Comparison of ENCODE assay signal across 1 cellular context in the genomic region with DNA sequence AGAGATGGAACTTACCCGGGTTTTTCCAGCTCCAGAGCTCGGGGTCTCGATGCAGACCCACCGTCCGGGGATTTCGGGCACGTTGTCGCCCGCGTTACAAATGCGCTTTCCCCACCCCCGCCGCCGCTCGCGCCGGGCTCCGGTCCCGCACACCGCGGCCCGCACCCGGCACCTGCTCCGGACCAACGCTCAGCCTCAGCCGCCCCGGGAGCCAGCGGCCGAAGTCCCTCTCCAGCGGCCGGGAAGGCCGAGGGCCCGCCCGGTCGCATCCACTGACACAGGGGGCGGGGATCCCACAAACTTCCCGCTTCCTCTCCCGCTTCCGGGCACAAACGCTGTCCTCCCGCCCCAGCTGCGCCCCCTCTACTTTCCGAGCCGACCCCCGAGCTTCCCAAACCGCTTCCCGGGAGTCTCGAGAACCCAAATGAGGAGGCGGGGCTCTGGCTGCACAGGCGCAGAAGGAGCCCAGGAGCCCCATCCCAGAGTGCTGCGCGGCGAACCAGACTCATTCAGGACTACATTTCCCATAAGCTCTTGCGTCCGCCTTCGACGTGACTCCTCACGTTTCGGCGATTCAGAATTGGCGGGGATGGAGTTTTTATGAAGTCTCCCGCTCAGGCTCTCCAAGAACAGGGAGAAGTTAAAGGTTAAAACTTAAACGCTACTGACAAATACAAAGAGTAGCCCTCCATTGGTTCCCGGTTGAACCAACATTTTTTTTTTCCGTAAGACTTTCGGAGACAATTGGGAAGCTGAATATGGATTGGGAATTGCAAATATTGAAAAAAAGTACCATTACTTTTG.
A peak's percentile ranks its signal among the peaks of the same experiment; 100 is the strongest.
TF ChIP-seq lines count a peak whose summit lies in the region.

A gene (minus strand): TSS at position 442 of the 804 bp plus-strand sequence. CDS start 2,553 bp downstream, outside the sequence.

TF ChIP-seq in HepG2, 621 proteins besides CTCF, POLR2A, EP300 and RAD21 (continued from another document and continues in another):
- TF ChIP-seq, protein P1, sequence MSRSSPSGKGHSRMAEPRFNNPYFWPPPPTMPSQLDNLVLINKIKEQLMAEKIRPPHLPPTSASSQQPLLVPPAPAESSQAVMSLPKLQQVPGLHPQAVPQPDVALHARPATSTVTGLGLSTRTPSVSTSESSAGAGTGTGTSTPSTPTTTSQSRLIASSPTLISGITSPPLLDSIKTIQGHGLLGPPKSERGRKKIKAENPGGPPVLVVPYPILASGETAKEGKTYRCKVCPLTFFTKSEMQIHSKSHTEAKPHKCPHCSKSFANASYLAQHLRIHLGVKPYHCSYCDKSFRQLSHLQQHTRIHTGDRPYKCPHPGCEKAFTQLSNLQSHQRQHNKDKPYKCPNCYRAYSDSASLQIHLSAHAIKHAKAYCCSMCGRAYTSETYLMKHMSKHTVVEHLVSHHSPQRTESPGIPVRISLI (CRISPR knock-in tag; IDR thresholded peaks at IDR 0.05; ENCODE audit: borderline replicate concordance): peak; percentile 9; the same call in 1 of the 2 replicates
- TF ChIP-seq, protein P2, sequence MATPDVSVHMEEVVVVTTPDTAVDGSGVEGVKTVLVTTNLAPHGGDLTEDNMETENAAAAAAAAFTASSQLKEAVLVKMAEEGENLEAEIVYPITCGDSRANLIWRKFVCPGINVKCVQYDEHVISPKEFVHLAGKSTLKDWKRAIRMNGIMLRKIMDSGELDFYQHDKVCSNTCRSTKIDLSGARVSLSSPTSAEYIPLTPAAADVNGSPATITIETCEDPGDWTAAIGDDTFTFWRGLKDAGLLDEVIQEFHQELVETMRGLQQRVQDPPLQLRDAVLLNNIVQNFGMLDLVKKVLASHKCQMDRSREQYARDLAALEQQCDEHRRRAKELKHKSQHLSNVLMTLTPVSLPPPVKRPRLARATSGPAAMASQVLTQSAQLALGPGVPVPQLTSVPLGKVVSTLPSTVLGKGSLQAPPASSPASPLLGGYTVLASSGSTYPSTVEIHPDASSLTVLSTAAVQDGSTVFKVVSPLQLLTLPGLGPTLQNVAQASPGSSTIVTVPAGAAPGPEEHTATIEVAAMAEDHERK (CRISPR knock-in tag; IDR thresholded peaks at IDR 0.05; ENCODE audit: low read depth): peak; percentile 88
- TF ChIP-seq POGZ (CRISPR knock-in tag; IDR thresholded peaks at IDR 0.05) (peak; percentile 90), GABPA (IDR thresholded peaks at IDR 0.05; ENCODE audit: low read depth, low read length) (peak; percentile 52), GABPA (CRISPR knock-in tag; IDR thresholded peaks at IDR 0.05; ENCODE audit: low read depth) (peak; percentile 76), CREM (IDR thresholded peaks at IDR 0.05) (peak; percentile 83), CREM (CRISPR knock-in tag; IDR thresholded peaks at IDR 0.05) (no peak), KDM4B (CRISPR knock-in tag; IDR thresholded peaks at IDR 0.05) (0 out of 2 replicates have a peak, but pooled peaks have one; percentile 43), ARNT2 (CRISPR knock-in tag; IDR thresholded peaks at IDR 0.05; ENCODE audit: low read depth) (peak; percentile 82), U2AF1 (optimal IDR thresholded peaks at IDR 0.05; ENCODE audit: low read depth, low read length) (no peak), MIXL1 (CRISPR knock-in tag; IDR thresholded peaks at IDR 0.05) (0 out of 2 replicates have a peak, but pooled peaks have one; percentile 14), RXRB (CRISPR knock-in tag; IDR thresholded peaks at IDR 0.05; ENCODE audit: borderline replicate concordance) (peak; percentile 29; the same call in 1 of the 2 replicates), KMT2A (CRISPR knock-in tag; IDR thresholded peaks at IDR 0.05) (peak; percentile 83; the same call in 1 of the 2 replicates), DMAP1 (CRISPR knock-in tag; IDR thresholded peaks at IDR 0.05) (peak; percentile 33; the same call in 1 of the 2 replicates), GLI4 (CRISPR knock-in tag; IDR thresholded peaks at IDR 0.05; ENCODE audit: borderline replicate concordance) (peak; percentile 22; the same call in 1 of the 2 replicates), NAIF1 (CRISPR knock-in tag; IDR thresholded peaks at IDR 0.05; ENCODE audit: borderline replicate concordance) (peak; percentile 97), ARHGAP35 (CRISPR knock-in tag; IDR thresholded peaks at IDR 0.05; ENCODE audit: borderline replicate concordance) (0 out of 2 replicates have a peak, but pooled peaks have one; percentile 31), ZFAT (CRISPR knock-in tag; conservative IDR thresholded peaks at IDR 0.05) (no peak), ERF (CRISPR knock-in tag; IDR thresholded peaks at IDR 0.05) (peak; percentile 76), AGO2 (optimal IDR thresholded peaks at IDR 0.05; ENCODE audit: low read depth, low read length) (peak; percentile 70), NCOA1 (CRISPR knock-in tag; IDR thresholded peaks at IDR 0.05) (peak; percentile 19; the same call in 1 of the 2 replicates), HNF4G (IDR thresholded peaks at IDR 0.05; ENCODE audit: borderline replicate concordance, low read depth, low read length) (no peak), HNF4G (CRISPR knock-in tag; IDR thresholded peaks at IDR 0.05; ENCODE audit: borderline replicate concordance, low read depth) (peak; percentile 48; the same call in 1 of the 2 replicates), MEIS1 (CRISPR knock-in tag; IDR thresholded peaks at IDR 0.05; ENCODE audit: borderline replicate concordance) (peak; percentile 68; the same call in 1 of the 2 replicates), CBX5 (CRISPR knock-in tag; IDR thresholded peaks at IDR 0.05; ENCODE audit: borderline replicate concordance) (0 out of 2 replicates have a peak, but pooled peaks have one; percentile 37), HNRNPLL (IDR thresholded peaks at IDR 0.05; ENCODE audit: low read depth, low read length, poor library complexity, severe bottlenecking) (peak; percentile 92), ZNF101 (CRISPR knock-in tag; IDR thresholded peaks at IDR 0.05; ENCODE audit: borderline replicate concordance, low read depth) (no peak), KDM6A (CRISPR knock-in tag; IDR thresholded peaks at IDR 0.05; ENCODE audit: low read depth) (no peak)
- TF ChIP-seq, protein P3, sequence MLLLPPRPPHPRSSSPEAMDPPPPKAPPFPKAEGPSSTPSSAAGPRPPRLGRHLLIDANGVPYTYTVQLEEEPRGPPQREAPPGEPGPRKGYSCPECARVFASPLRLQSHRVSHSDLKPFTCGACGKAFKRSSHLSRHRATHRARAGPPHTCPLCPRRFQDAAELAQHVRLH (CRISPR knock-in tag; IDR thresholded peaks at IDR 0.05; ENCODE audit: borderline replicate concordance, low read depth): peak; percentile 83
- TF ChIP-seq, protein P4, sequence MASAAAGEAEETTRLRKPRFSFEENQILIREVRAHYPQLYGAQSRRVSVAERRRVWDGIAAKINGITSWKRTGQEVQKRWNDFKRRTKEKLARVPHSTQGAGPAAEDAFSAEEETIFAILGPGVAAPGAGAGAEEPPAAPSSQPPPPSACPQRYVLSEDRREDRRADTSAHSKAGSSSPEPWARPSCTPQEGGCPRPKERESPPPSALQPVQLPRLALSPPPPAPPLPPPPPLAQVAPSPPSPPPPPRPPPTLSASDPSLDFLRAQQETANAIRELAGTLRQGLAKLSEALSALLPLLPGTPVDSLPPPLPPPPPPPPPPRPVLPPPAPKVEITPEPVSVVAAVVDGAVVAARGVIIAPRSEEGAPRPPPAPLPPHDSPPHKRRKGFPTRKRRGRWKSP (CRISPR knock-in tag; IDR thresholded peaks at IDR 0.05): 0 out of 2 replicates have a peak, but pooled peaks have one; percentile 11
- TF ChIP-seq, protein P5, sequence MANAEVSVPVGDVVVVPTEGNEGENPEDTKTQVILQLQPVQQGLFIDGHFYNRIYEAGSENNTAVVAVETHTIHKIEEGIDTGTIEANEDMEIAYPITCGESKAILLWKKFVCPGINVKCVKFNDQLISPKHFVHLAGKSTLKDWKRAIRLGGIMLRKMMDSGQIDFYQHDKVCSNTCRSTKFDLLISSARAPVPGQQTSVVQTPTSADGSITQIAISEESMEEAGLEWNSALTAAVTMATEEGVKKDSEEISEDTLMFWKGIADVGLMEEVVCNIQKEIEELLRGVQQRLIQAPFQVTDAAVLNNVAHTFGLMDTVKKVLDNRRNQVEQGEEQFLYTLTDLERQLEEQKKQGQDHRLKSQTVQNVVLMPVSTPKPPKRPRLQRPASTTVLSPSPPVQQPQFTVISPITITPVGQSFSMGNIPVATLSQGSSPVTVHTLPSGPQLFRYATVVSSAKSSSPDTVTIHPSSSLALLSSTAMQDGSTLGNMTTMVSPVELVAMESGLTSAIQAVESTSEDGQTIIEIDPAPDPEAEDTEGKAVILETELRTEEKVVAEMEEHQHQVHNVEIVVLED (CRISPR knock-in tag; IDR thresholded peaks at IDR 0.05; ENCODE audit: borderline replicate concordance): peak; percentile 95
- TF ChIP-seq, protein P6, sequence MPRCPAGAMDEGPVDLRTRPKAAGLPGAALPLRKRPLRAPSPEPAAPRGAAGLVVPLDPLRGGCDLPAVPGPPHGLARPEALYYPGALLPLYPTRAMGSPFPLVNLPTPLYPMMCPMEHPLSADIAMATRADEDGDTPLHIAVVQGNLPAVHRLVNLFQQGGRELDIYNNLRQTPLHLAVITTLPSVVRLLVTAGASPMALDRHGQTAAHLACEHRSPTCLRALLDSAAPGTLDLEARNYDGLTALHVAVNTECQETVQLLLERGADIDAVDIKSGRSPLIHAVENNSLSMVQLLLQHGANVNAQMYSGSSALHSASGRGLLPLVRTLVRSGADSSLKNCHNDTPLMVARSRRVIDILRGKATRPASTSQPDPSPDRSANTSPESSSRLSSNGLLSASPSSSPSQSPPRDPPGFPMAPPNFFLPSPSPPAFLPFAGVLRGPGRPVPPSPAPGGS (CRISPR knock-in tag; IDR thresholded peaks at IDR 0.05): peak; percentile 78; the same call in 1 of the 2 replicates
- TF ChIP-seq, protein P7, sequence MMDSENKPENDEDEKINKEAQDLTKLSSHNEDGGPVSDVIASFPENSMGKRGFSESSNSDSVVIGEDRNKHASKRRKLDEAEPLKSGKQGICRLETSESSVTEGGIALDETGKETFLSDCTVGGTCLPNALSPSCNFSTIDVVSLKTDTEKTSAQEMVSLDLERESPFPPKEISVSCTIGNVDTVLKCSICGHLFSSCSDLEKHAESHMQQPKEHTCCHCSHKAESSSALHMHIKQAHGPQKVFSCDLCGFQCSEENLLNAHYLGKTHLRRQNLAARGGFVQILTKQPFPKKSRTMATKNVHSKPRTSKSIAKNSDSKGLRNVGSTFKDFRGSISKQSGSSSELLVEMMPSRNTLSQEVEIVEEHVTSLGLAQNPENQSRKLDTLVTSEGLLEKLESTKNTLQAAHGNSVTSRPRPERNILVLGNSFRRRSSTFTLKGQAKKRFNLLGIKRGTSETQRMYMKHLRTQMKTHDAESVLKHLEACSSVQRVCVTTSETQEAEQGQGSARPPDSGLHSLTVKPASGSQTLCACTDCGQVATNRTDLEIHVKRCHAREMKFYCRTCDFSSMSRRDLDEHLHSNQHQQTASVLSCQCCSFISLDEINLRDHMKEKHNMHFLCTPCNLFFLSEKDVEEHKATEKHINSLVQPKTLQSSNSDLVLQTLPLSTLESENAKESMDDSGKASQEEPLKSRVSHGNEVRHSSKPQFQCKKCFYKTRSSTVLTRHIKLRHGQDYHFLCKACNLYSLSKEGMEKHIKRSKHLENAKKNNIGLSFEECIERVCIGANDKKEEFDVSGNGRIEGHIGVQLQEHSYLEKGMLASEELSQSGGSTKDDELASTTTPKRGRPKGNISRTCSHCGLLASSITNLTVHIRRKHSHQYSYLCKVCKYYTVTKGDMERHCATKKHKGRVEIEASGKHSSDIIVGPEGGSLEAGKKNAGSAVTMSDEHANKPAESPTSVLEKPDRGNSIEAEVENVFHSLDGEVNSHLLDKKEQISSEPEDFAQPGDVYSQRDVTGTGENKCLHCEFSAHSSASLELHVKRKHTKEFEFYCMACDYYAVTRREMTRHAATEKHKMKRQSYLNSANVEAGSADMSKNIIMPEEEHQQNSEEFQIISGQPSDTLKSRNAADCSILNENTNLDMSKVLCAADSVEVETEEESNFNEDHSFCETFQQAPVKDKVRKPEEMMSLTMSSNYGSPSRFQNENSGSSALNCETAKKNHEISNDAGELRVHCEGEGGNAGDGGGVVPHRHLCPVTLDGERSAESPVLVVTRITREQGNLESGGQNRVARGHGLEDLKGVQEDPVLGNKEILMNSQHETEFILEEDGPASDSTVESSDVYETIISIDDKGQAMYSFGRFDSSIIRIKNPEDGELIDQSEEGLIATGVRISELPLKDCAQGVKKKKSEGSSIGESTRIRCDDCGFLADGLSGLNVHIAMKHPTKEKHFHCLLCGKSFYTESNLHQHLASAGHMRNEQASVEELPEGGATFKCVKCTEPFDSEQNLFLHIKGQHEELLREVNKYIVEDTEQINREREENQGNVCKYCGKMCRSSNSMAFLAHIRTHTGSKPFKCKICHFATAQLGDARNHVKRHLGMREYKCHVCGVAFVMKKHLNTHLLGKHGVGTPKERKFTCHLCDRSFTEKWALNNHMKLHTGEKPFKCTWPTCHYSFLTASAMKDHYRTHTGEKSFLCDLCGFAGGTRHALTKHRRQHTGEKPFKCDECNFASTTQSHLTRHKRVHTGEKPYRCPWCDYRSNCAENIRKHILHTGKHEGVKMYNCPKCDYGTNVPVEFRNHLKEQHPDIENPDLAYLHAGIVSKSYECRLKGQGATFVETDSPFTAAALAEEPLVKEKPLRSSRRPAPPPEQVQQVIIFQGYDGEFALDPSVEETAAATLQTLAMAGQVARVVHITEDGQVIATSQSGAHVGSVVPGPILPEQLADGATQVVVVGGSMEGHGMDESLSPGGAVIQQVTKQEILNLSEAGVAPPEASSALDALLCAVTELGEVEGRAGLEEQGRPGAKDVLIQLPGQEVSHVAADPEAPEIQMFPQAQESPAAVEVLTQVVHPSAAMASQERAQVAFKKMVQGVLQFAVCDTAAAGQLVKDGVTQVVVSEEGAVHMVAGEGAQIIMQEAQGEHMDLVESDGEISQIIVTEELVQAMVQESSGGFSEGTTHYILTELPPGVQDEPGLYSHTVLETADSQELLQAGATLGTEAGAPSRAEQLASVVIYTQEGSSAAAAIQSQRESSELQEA (CRISPR knock-in tag; IDR thresholded peaks at IDR 0.05; ENCODE audit: not compliant biosample characterization): peak; percentile 35
- TF ChIP-seq, protein P8, sequence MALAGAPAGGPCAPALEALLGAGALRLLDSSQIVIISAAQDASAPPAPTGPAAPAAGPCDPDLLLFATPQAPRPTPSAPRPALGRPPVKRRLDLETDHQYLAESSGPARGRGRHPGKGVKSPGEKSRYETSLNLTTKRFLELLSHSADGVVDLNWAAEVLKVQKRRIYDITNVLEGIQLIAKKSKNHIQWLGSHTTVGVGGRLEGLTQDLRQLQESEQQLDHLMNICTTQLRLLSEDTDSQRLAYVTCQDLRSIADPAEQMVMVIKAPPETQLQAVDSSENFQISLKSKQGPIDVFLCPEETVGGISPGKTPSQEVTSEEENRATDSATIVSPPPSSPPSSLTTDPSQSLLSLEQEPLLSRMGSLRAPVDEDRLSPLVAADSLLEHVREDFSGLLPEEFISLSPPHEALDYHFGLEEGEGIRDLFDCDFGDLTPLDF (CRISPR knock-in tag; IDR thresholded peaks at IDR 0.05): peak; percentile 28; the same call in 1 of the 2 replicates
- TF ChIP-seq, protein P9, sequence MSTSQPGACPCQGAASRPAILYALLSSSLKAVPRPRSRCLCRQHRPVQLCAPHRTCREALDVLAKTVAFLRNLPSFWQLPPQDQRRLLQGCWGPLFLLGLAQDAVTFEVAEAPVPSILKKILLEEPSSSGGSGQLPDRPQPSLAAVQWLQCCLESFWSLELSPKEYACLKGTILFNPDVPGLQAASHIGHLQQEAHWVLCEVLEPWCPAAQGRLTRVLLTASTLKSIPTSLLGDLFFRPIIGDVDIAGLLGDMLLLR (CRISPR knock-in tag; IDR thresholded peaks at IDR 0.05): 0 out of 2 replicates have a peak, but pooled peaks have one; percentile 23
- TF ChIP-seq, protein P10, sequence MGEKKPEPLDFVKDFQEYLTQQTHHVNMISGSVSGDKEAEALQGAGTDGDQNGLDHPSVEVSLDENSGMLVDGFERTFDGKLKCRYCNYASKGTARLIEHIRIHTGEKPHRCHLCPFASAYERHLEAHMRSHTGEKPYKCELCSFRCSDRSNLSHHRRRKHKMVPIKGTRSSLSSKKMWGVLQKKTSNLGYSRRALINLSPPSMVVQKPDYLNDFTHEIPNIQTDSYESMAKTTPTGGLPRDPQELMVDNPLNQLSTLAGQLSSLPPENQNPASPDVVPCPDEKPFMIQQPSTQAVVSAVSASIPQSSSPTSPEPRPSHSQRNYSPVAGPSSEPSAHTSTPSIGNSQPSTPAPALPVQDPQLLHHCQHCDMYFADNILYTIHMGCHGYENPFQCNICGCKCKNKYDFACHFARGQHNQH (CRISPR knock-in tag; IDR thresholded peaks at IDR 0.05): peak; percentile 86
